In the genomic region with DNA sequence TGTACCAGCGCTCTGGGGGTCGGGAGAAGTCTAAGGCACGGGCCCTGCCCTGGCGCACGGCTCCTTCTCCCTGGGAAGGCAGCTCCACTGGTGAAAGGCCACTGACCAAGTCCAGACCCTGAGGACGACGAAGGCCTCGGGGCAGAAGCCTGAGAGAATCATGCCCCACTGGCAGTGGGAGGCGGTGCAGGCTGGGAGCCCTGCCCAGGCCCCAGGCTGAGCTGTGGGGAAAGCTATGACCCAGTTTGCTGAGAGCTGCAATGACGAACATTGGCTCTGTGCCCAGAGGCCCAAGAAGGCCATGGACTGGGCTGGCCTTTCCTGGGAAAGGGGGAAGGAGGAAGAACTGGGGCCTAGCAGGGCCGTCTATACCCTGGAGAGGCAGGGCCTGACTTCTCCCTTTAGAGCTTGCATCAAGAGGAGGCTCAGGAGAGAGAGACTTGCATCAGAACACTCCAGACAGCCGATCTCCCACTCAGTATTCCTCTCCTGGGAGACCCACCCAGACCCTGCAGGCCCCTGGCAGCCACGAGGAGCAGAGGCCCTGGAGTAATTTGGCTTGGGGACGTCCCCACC, we compare ENCODE assay signal across 8 cellular contexts. TPM values are rescaled to one million over a fixed set of nuclear protein-coding genes. Genes with fewer than 3 reads are reported as not detected.
DNase-seq lines count a peak whose midpoint lies in the region; ATAC-seq, FAIRE-seq and TF ChIP-seq lines count a peak whose summit lies in the region.

No MANE protein-coding gene starts in this region.

- H3K4me3 ChIP-seq in BE2C (ENCODE audit: low read depth, low read length) (no peak overlapping the region), WI38 (ENCODE audit: low read depth, low read length) (no peak overlapping the region), pancreas (no peak overlapping the region)

- intact Hi-C loops in pancreas (cut with DNase I) = no loop called here

- H3K27ac ChIP-seq in pancreas = peak overlapping the region; percentile 81 to 89 (median 83)

- H3K9me3 ChIP-seq in BE2C (no peaks in the 10 kb centered on the region), pancreas (no peaks in the 10 kb centered on the region)

- no peak for FAIRE-seq in pancreas (lab: Jason Lieb, UNC)

- TF ChIP-seq CTCF in BE2C (IDR thresholded peaks at IDR 0.05; ENCODE audit: low read depth, low read length) (peak; percentile 42), WI38 (IDR thresholded peaks at IDR 0.05; ENCODE audit: low read depth, low read length) (peak; percentile 61), pancreas (IDR thresholded peaks at IDR 0.05) (peak; percentile 31 to 71 (median 59))

- WGBS in pancreas, 2 donors = 35 to 44% methylated on average over 14 of the region's 14 CpGs

- H3K27me3 ChIP-seq in BE2C = no peaks in the 10 kb centered on the region
- H3K27me3 ChIP-seq in pancreas = no peaks in the 10 kb centered on the region

- DNase-seq in BE2C (peak; percentile 84), HK-2 (ENCODE audit: unreplicated experiment) (peak; percentile 95), glomerular endothelial cell (ENCODE audit: extremely low read depth, low read depth, low spot score) (peak; percentile 94), pancreas (peak; percentile 90 to 96 (median 92)), NCI-H1694 treated with DMSO at 0.1 percent for 48 hours (lab: John Stamatoyannopoulos, UW) (no peak)

- peaks cover 49% of the 10 kb centered on the region for H3K4me1 ChIP-seq in BE2C
- peaks cover 5 to 16% (median 8%) of the 10 kb centered on the region in 3 donors for H3K4me1 ChIP-seq in pancreas

- H3K36me3 ChIP-seq in BE2C (no peaks in the 10 kb centered on the region; the same call in 1 of the 2 replicates), pancreas (peaks cover 0 to 21% (median 0%) of the 10 kb centered on the region in 3 donors)

- ATAC-seq in pancreas = peak; percentile 84 to 92 (median 87)
- no peak for ATAC-seq in GM19351 (IDR thresholded peaks at IDR 0.05; ENCODE audit: unreplicated experiment)
- no peak for ATAC-seq in HG02610 (IDR thresholded peaks at IDR 0.05; ENCODE audit: unreplicated experiment)

RNA-seq across cellular contexts. Expression of gene HS1BP3, which starts 32.9 kb away (rescaled TPM):
- polyA plus RNA-seq in BE2C (2012; ENCODE audit: insufficient read depth, insufficient read length, low read depth) = 28.3 TPM
- total RNA-seq in glomerular endothelial cell (48.5 and 52.3 TPM in 2 replicates), pancreas (10 to 100 TPM in 5 of 6 donors, 1 to 10 TPM in 1; 9.5 to 16.8 (median 10.3) TPM)
- 10 to 100 TPM; 11.1 to 15.5 TPM for polyA plus RNA-seq in pancreas

RNA-seq across cellular contexts. Expression of gene GDF7, which starts 49.0 kb away (rescaled TPM):
- 0.14 TPM for polyA plus RNA-seq in BE2C (2012; ENCODE audit: insufficient read depth, insufficient read length, low read depth)
- 0.73 and 9.5 TPM in 2 replicates for total RNA-seq in glomerular endothelial cell
- total RNA-seq in pancreas = under 1 TPM; 0.16 to 0.98 (median 0.73) TPM
- under 1 TPM; 0.19 to 0.89 TPM for polyA plus RNA-seq in pancreas

Comparison
In these comparisons a context has a peak if more than half of its experiments do, and no peak if none do; other contexts are left out.
1. ATAC-seq: peak in pancreas (4 of 4); none in GM19351 (single experiment) and HG02610 (single experiment).
2. Peak in every context shown above with its lines, with median percentiles within 50 percentile points of each other: CTCF ChIP-seq.